In genomic region chr20:63085087-63085861, GRCh38 we compare ENCODE assay signal across 1 cellular context.
TF ChIP-seq lines count a peak whose summit lies in the region.

No MANE protein-coding gene starts in this region.

TF ChIP-seq in WTC11, 78 proteins besides CTCF, POLR2A, EP300 and RAD21 (continued from another document):
- TF ChIP-seq ZNF532 (CRISPR knock-in tag; IDR thresholded peaks at IDR 0.05; ENCODE audit: borderline replicate concordance) (no peak), RELA (CRISPR knock-in tag; IDR thresholded peaks at IDR 0.05; ENCODE audit: borderline replicate concordance) (no peak), JUN (CRISPR knock-in tag; IDR thresholded peaks at IDR 0.05) (no peak), FOXP4 (CRISPR knock-in tag; IDR thresholded peaks at IDR 0.05) (no peak), NR1H2 (CRISPR knock-in tag; IDR thresholded peaks at IDR 0.05) (no peak), KAT7 (CRISPR knock-in tag; IDR thresholded peaks at IDR 0.05; ENCODE audit: borderline replicate concordance) (no peak), SP1 (CRISPR knock-in tag; conservative IDR thresholded peaks at IDR 0.05) (no peak)
